ENCODE assay signal across 24 cellular contexts in the genomic region with DNA sequence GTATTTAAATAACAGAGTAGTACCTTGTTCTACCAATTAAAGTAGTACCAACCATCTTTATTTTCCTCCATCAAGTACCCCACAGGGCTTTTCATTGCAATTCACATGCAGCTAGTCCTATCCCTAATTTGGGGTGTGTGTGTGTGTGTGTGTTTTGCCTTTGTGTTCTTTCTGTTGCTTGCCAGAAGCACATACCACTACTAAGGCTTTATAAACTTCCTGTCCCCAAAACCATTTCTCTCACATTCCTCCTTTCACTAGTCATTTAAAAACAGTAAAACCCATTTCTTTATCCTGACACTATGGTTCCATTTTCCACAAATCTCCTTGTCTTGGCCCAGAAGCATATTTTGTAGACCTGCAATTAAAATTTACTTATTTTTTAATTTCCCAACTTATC. TPM values are rescaled to one million over a fixed set of nuclear protein-coding genes. Genes with fewer than 3 reads are reported as not detected.
A peak's percentile ranks its signal among the peaks of the same experiment; 100 is the strongest.
DNase-seq lines count a peak whose midpoint lies in the region; ATAC-seq and TF ChIP-seq lines count a peak whose summit lies in the region.
"Had no signal": no experiment of that assay in that cellular context is flagged by ENCODE, and none has a peak within 500 bp of the region (broad histone marks: within the 10 kb centered on the region; RNA-seq: fewer than 3 reads in every experiment).

No MANE protein-coding gene starts in this region.

- no peak for TF ChIP-seq CTCF in chondrocyte (IDR thresholded peaks at IDR 0.05)
- TF ChIP-seq CTCF in osteocyte (IDR thresholded peaks at IDR 0.05): no peak

- H3K36me3 Mint-ChIP-seq in chondrocyte (ENCODE audit: low read depth) (no peaks in the 10 kb centered on the region), osteocyte (ENCODE audit: unreplicated experiment) (peaks cover 3% of the 10 kb centered on the region)

- no peak overlapping the region for H3K4me3 Mint-ChIP-seq in chondrocyte (ENCODE audit: unreplicated experiment)
- H3K4me3 Mint-ChIP-seq in osteocyte (ENCODE audit: unreplicated experiment): no peak overlapping the region
- H3K4me3 Mint-ChIP-seq: activated CD8-positive, alpha-beta T cell treated with anti-CD3 and anti-CD28 coated beads for 36 hours; activated naive CD8-positive, alpha-beta T cell treated with anti-CD3 and anti-CD28 coated beads, Interleukin-2, amount 10 ng/mL, durations not matched to agents 7 days and 5 days; CD14-positive monocyte; GM23338; nephron progenitor cell had no signal

- H3K9me3 Mint-ChIP-seq in chondrocyte (ENCODE audit: low read depth) (no peaks in the 10 kb centered on the region), osteocyte (ENCODE audit: unreplicated experiment) (no peaks in the 10 kb centered on the region)
- H3K9me3 Mint-ChIP-seq: activated CD8-positive, alpha-beta T cell treated with anti-CD3 and anti-CD28 coated beads for 36 hours; activated naive CD8-positive, alpha-beta T cell treated with anti-CD3 and anti-CD28 coated beads, Interleukin-2, amount 10 ng/mL, durations not matched to agents 7 days and 5 days; CD14-positive monocyte had no signal

- no peak for ATAC-seq in stimulated activated naive CD8-positive, alpha-beta T cell treated with anti-CD3 and anti-CD28 coated beads, Interleukin-15, Interleukin-2, amounts not matched to agents 100 U/mL and 50 U/mL, for 24 hours
- ATAC-seq: activated CD8-positive, alpha-beta T cell treated with anti-CD3 and anti-CD28 coated beads for 36 hours; body of pancreas; foreskin keratinocyte; GM23338; right cardiac atrium had no signal

- H3K27ac Mint-ChIP-seq in chondrocyte (ENCODE audit: unreplicated experiment): peak overlapping the region; percentile 9
- peak overlapping the region; percentile 17 for H3K27ac Mint-ChIP-seq in osteocyte (ENCODE audit: unreplicated experiment)
- H3K27ac Mint-ChIP-seq: activated CD8-positive, alpha-beta T cell treated with anti-CD3 and anti-CD28 coated beads for 36 hours; activated naive CD8-positive, alpha-beta T cell treated with anti-CD3 and anti-CD28 coated beads, Interleukin-2, amount 10 ng/mL, durations not matched to agents 7 days and 5 days; CD14-positive monocyte; GM23338; nephron progenitor cell had no signal

- DNase-seq in EL: peak; percentile 55
- DNase-seq in LHCN-M2 (ENCODE audit: low read depth): peak; percentile 10
- no peak for DNase-seq in chondrocyte (ENCODE audit: low spot score)
- no peak for DNase-seq in osteocyte (ENCODE audit: extremely low spot score, unreplicated experiment)
- no peak for DNase-seq in stimulated activated naive CD8-positive, alpha-beta T cell treated with anti-CD3 and anti-CD28 coated beads, Interleukin-15, Interleukin-2, amounts not matched to agents 100 U/mL and 50 U/mL, for 24 hours
- DNase-seq in OCI-M2 (lab: John Stamatoyannopoulos, UW; ENCODE audit: unreplicated experiment): no peak
- no peak for DNase-seq in NCI-H2171 (lab: John Stamatoyannopoulos, UW)
- DNase-seq: activated CD4-positive, CD25-positive, alpha-beta regulatory T cell treated with anti-CD3 and anti-CD28 coated beads, Interleukin-2, amount 50 U/mL, for 72 hours; activated CD8-positive, alpha-beta T cell treated with anti-CD3 and anti-CD28 coated beads for 36 hours; activated gamma-delta T cell; activated naive CD8-positive, alpha-beta T cell treated with anti-CD3 and anti-CD28 coated beads, Interleukin-2, amount 10 ng/mL, durations not matched to agents 7 days and 5 days; body of pancreas; DND-41; foreskin keratinocyte; MM.1S; NCI-H1436; NCI-H2107; NCI-H446; nephron progenitor cell; right cardiac atrium; stimulated activated CD4-positive, alpha-beta T cell treated with anti-CD3 and anti-CD28 coated beads, Interleukin-4, amount 100 ng/mL, for 1 hour; upper lobe of left lung had no signal

- no peaks in the 10 kb centered on the region for H3K27me3 Mint-ChIP-seq in chondrocyte (ENCODE audit: low read depth)
- no peaks in the 10 kb centered on the region for H3K27me3 Mint-ChIP-seq in osteocyte (ENCODE audit: unreplicated experiment)
- H3K27me3 Mint-ChIP-seq: activated CD8-positive, alpha-beta T cell treated with anti-CD3 and anti-CD28 coated beads for 36 hours; activated naive CD8-positive, alpha-beta T cell treated with anti-CD3 and anti-CD28 coated beads, Interleukin-2, amount 10 ng/mL, durations not matched to agents 7 days and 5 days had no signal

- H3K4me1 Mint-ChIP-seq in chondrocyte (ENCODE audit: low read depth) (peaks cover 17% of the 10 kb centered on the region), osteocyte (ENCODE audit: unreplicated experiment) (peaks cover 19% of the 10 kb centered on the region)
- H3K4me1 Mint-ChIP-seq: CD14-positive monocyte, GM23338, nephron progenitor cell had no signal

RNA-seq across cellular contexts. Expression of gene SLC36A4, which starts 54.6 kb away (rescaled TPM):
- total RNA-seq in LHCN-M2 (2014; rRNA removed) (13.4 and 15.6 TPM in 2 replicates), chondrocyte (16.5 to 28.9 TPM (median 20.9 TPM) in 3 replicates), osteocyte (23.3 and 25.3 TPM in 2 replicates)
- 11.5 TPM for polyA plus RNA-seq in LHCN-M2 (2012)

Comparison
In these comparisons a context has a peak if more than half of its experiments do, and no peak if none do; other contexts are left out.
1. DNase-seq: peak in EL (single experiment) and LHCN-M2 (single experiment); none in chondrocyte (single experiment), osteocyte (single experiment), stimulated activated naive CD8-positive, alpha-beta T cell treated with anti-CD3 and anti-CD28 coated beads, Interleukin-15, Interleukin-2, amounts not matched to agents 100 U/mL and 50 U/mL, for 24 hours (single experiment), OCI-M2 (single experiment) and NCI-H2171 (single experiment).